Comparison of ENCODE assay signal across 22 cellular contexts in genomic region chr22:41395531-41396240, GRCh38.
"Had no signal": no experiment of that assay in that cellular context is flagged by ENCODE, and none has a peak within 500 bp of the region (broad histone marks: within the 10 kb centered on the region; RNA-seq: fewer than 3 reads in every experiment).

No MANE protein-coding gene starts in this region.

- H3K4me1 ChIP-seq: parathyroid adenoma, psoas muscle had no signal

- H3K9me3 ChIP-seq: colonic mucosa, heart right ventricle, psoas muscle, testis, vagina had no signal

- H3K27ac ChIP-seq: colonic mucosa, parathyroid adenoma, psoas muscle, vagina, VCaP had no signal

- H3K9ac ChIP-seq: parathyroid adenoma had no signal

- H3K4me3 ChIP-seq: colonic mucosa, heart right ventricle, psoas muscle, testis, vagina had no signal

- H3K27me3 ChIP-seq: colonic mucosa, heart right ventricle, testis, vagina had no signal

- DNase-seq: activated CD4-positive, alpha-beta T cell treated with anti-CD3 and anti-CD28 coated beads for 4 hours; activated CD4-positive, alpha-beta T cell treated with anti-CD3 and anti-CD28 coated beads, Interleukin-2, amount 50 U/mL, for 48 hours; activated CD8-positive, alpha-beta memory T cell treated with anti-CD3 and anti-CD28 coated beads for 24 hours; activated effector memory CD4-positive, alpha-beta T cell treated with Interleukin-2 at 50 U/mL for 16 hours; activated naive CD4-positive, alpha-beta T cell treated with anti-CD3 and anti-CD28 coated beads for 36 hours; activated naive CD8-positive, alpha-beta T cell treated with anti-CD3 and anti-CD28 coated beads for 36 hours; colonic mucosa; effector memory CD4-positive, alpha-beta T cell; heart right ventricle; kidney glomerular epithelial cell; left ventricle myocardium superior; naive B cell; nucleus accumbens; psoas muscle; stimulated activated CD4-positive, alpha-beta T cell treated with anti-CD3 and anti-CD28 coated beads, Interleukin-15, amount 100 ng/mL, for 24 hours; stimulated activated CD4-positive, alpha-beta T cell treated with anti-CD3 and anti-CD28 coated beads, Interleukin-2, amount 100 ng/mL, for 24 hours; stimulated activated naive CD4-positive, alpha-beta T cell; T-helper 9 cell; testis had no signal

- ATAC-seq: heart right ventricle, left ventricle myocardium superior had no signal
